Comparison of ENCODE assay signal across 12 cellular contexts in the genomic region with DNA sequence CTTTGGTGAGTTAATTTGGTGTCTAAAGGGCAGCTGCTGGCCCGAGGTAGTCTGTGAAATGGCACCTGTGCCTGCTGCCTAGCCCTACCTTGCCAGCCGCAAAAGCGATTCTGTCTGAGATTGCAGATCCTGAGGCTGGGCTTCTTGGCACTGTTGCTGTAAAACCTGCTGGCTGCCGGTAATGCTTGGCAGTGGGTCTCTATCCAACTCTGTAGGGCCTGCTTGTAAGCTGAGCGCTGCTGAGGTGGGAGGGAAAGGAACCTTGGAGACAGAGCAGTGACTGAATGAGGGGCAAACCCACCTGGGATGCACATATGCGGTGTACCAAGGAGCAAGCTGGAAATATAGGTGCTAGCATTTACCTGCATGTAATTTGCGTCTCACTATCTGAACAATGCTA. TPM values are rescaled to one million over a fixed set of nuclear protein-coding genes. Genes with fewer than 3 reads are reported as not detected.
A peak's percentile ranks its signal among the peaks of the same experiment; 100 is the strongest.
DNase-seq lines count a peak whose midpoint lies in the region; ATAC-seq and TF ChIP-seq lines count a peak whose summit lies in the region.
"Had no signal": no experiment of that assay in that cellular context is flagged by ENCODE, and none has a peak within 500 bp of the region (broad histone marks: within the 10 kb centered on the region; RNA-seq: fewer than 3 reads in every experiment).

No MANE protein-coding gene starts in this region.

- no peak overlapping the region for H2BK120ac ChIP-seq in mesendoderm (ENCODE audit: low read depth, low read length)

- CTCF ChIA-PET in CD4-positive, alpha-beta memory T cell (lab: Charles Lee; ENCODE audit: partially characterized antibody) = interaction anchor here (0.5 to 10.8 kb wide), 8 partner anchors 10 to 126 kb away, joined by 3 to 188 read pairs (median 8); a partner anchor contains a TSS

- H3K36me3 Mint-ChIP-seq in CD4-positive, alpha-beta memory T cell = peaks cover 20 to 57% of the 10 kb centered on the region in 2 donors
- H3K36me3 Mint-ChIP-seq in activated T-helper 1 cell treated with anti-CD3 and anti-CD28 coated beads, Interleukin-12 subunit alpha, Interleukin-12 subunit beta, Interleukin-2, Interleukin-4 antibody, amounts not matched to agents 30 ng/mL and 10 ng/mL and 1 ng/mL, durations not matched to agents 14 hours and 24 hours and 36 hours (ENCODE audit: low read depth) = peaks cover 48% of the 10 kb centered on the region

- no peaks in the 10 kb centered on the region for H3K27me3 Mint-ChIP-seq in CD4-positive, alpha-beta memory T cell
- H3K27me3 Mint-ChIP-seq in activated T-helper 1 cell treated with anti-CD3 and anti-CD28 coated beads, Interleukin-12 subunit alpha, Interleukin-12 subunit beta, Interleukin-2, Interleukin-4 antibody, amounts not matched to agents 30 ng/mL and 10 ng/mL and 1 ng/mL, durations not matched to agents 14 hours and 24 hours and 36 hours (ENCODE audit: insufficient read depth) = no peaks in the 10 kb centered on the region

- peak in 3 of 5 donors; percentile 32 to 71 (median 41) for DNase-seq in CD4-positive, alpha-beta memory T cell
- no peak for DNase-seq in activated T-helper 1 cell treated with anti-CD3 and anti-CD28 coated beads, Interleukin-12 subunit alpha, Interleukin-12 subunit beta, Interleukin-2, Interleukin-4 antibody, amounts not matched to agents 30 ng/mL and 10 ng/mL and 1 ng/mL, durations not matched to agents 14 hours and 24 hours and 36 hours (ENCODE audit: low spot score)
- DNase-seq in mesendoderm (no peak), NCI-H1105 treated with DMSO at 0.1 percent for 48 hours (lab: John Stamatoyannopoulos, UW) (no peak)
- DNase-seq: amniotic stem cell, COR-L47, heart left ventricle, right cardiac atrium had no signal

- peaks cover 3% of the 10 kb centered on the region for H3K36me3 ChIP-seq in CD4-positive, alpha-beta memory T cell (ENCODE audit: insufficient read depth, low read length)
- H3K36me3 ChIP-seq in mesendoderm (ENCODE audit: control insufficient read depth, insufficient read depth, low read length) = no peaks in the 10 kb centered on the region

- H3K27ac Mint-ChIP-seq in CD4-positive, alpha-beta memory T cell = peak overlapping the region; percentile 85 to 99 (median 95)
- H3K27ac Mint-ChIP-seq in activated T-helper 1 cell treated with anti-CD3 and anti-CD28 coated beads, Interleukin-12 subunit alpha, Interleukin-12 subunit beta, Interleukin-2, Interleukin-4 antibody, amounts not matched to agents 30 ng/mL and 10 ng/mL and 1 ng/mL, durations not matched to agents 14 hours and 24 hours and 36 hours = peak overlapping the region; percentile 86

- no peaks in the 10 kb centered on the region for H3K79me1 ChIP-seq in mesendoderm (ENCODE audit: low read length)

- H3K4ac ChIP-seq in mesendoderm (ENCODE audit: low read depth, low read length) = no peak overlapping the region

- peaks cover 77 to 100% (median 89%) of the 10 kb centered on the region in 4 donors for H3K4me1 Mint-ChIP-seq in CD4-positive, alpha-beta memory T cell
- H3K4me1 Mint-ChIP-seq in activated T-helper 1 cell treated with anti-CD3 and anti-CD28 coated beads, Interleukin-12 subunit alpha, Interleukin-12 subunit beta, Interleukin-2, Interleukin-4 antibody, amounts not matched to agents 30 ng/mL and 10 ng/mL and 1 ng/mL, durations not matched to agents 14 hours and 24 hours and 36 hours (ENCODE audit: low read depth) = peaks cover 98% of the 10 kb centered on the region

- no peaks in the 10 kb centered on the region for H3K9me3 Mint-ChIP-seq in CD4-positive, alpha-beta memory T cell
- H3K9me3 Mint-ChIP-seq in activated T-helper 1 cell treated with anti-CD3 and anti-CD28 coated beads, Interleukin-12 subunit alpha, Interleukin-12 subunit beta, Interleukin-2, Interleukin-4 antibody, amounts not matched to agents 30 ng/mL and 10 ng/mL and 1 ng/mL, durations not matched to agents 14 hours and 24 hours and 36 hours = no peaks in the 10 kb centered on the region

- peak overlapping the region; percentile 15 for H2BK5ac ChIP-seq in mesendoderm (ENCODE audit: low read length)

- peak overlapping the region; percentile 75 to 92 (median 84) for H3K4me3 Mint-ChIP-seq in CD4-positive, alpha-beta memory T cell
- H3K4me3 Mint-ChIP-seq in activated T-helper 1 cell treated with anti-CD3 and anti-CD28 coated beads, Interleukin-12 subunit alpha, Interleukin-12 subunit beta, Interleukin-2, Interleukin-4 antibody, amounts not matched to agents 30 ng/mL and 10 ng/mL and 1 ng/mL, durations not matched to agents 14 hours and 24 hours and 36 hours = peak overlapping the region; percentile 74

- intact Hi-C loops in CD4-positive, alpha-beta memory T cell (cut with micrococcal nuclease) = loop anchor here (1.0 to 10.0 kb wide), 2 partner anchors 10 to 835 kb away; no protein-coding TSS in a partner anchor
- intact Hi-C loops in activated T-helper 1 cell treated with anti-CD3 and anti-CD28 coated beads, Interleukin-12 subunit alpha, Interleukin-12 subunit beta, Interleukin-2, Interleukin-4 antibody, amounts not matched to agents 30 ng/mL and 10 ng/mL and 1 ng/mL, durations not matched to agents 14 hours and 24 hours and 36 hours (cut with micrococcal nuclease) = loop anchor here (5.0 to 10.0 kb wide), 4 partner anchors 382 to 1595 kb away; a partner anchor contains a TSS

- no peak overlapping the region for H3K23ac ChIP-seq in mesendoderm (ENCODE audit: low read length)

- no peak overlapping the region for H3K4me2 ChIP-seq in mesendoderm (ENCODE audit: low read length)

- no peak overlapping the region for H2AK5ac ChIP-seq in mesendoderm (ENCODE audit: low read length)

- H4K5ac ChIP-seq in mesendoderm (ENCODE audit: low read length) = no peak overlapping the region

- peaks cover 99% of the 10 kb centered on the region for H3K4me1 ChIP-seq in CD4-positive, alpha-beta memory T cell (ENCODE audit: insufficient read depth, low read length)
- H3K4me1 ChIP-seq in mesendoderm (ENCODE audit: control insufficient read depth, low read depth, low read length) = peaks cover 14% of the 10 kb centered on the region

- TF ChIP-seq POLR2A in GM18505 (IDR thresholded peaks at IDR 0.05; ENCODE audit: borderline replicate concordance, extremely low read depth, insufficient read depth, insufficient read length) = peak; percentile 21

- no peaks in the 10 kb centered on the region for H3K9me3 ChIP-seq in CD4-positive, alpha-beta memory T cell (ENCODE audit: control insufficient read depth in 1 of 2, low read length in 2 of 2)
- H3K9me3 ChIP-seq: heart left ventricle had no signal

- H4K8ac ChIP-seq in mesendoderm (ENCODE audit: low read depth, low read length) = no peak overlapping the region

- peak overlapping the region; percentile 22 for H3K56ac ChIP-seq in mesendoderm (ENCODE audit: low read length)

- POLR2A ChIA-PET in CD4-positive, alpha-beta memory T cell (lab: Charles Lee; ENCODE audit: partially characterized antibody) = interaction anchor here (0.7 to 16.8 kb wide), 9 partner anchors 9 to 126 kb away, joined by 3 to 288 read pairs (median 16); a partner anchor contains a TSS

- H2BK15ac ChIP-seq in mesendoderm (replicated peaks; ENCODE audit: low read depth) = no peak overlapping the region

- ATAC-seq in GM18505 (IDR thresholded peaks at IDR 0.05; ENCODE audit: unreplicated experiment) = no peak
- ATAC-seq in GM18858 (IDR thresholded peaks at IDR 0.05; ENCODE audit: unreplicated experiment) = no peak
- no peak for ATAC-seq in GM21576 (IDR thresholded peaks at IDR 0.05; ENCODE audit: unreplicated experiment)
- ATAC-seq in HG03108 (IDR thresholded peaks at IDR 0.05; ENCODE audit: unreplicated experiment) = no peak

- H3K9ac ChIP-seq in mesendoderm (ENCODE audit: low read length) = no peak overlapping the region

- H3K18ac ChIP-seq in mesendoderm (ENCODE audit: low read length) = no peak overlapping the region

- H3K79me2 ChIP-seq in mesendoderm (ENCODE audit: control insufficient read depth, insufficient read depth, low read length) = no peaks in the 10 kb centered on the region

- WGBS in mesendoderm (ENCODE audit: extremely low coverage, insufficient coverage, low lambda C conversion rate) = no CpG with 5 or more reads among the region's 7 CpGs

- no peaks in the 10 kb centered on the region for H3K27me3 ChIP-seq in CD4-positive, alpha-beta memory T cell (ENCODE audit: insufficient read depth, low read length)
- no peaks in the 10 kb centered on the region for H3K27me3 ChIP-seq in mesendoderm (ENCODE audit: insufficient read depth, low read length, poor library complexity)

- H3K27ac ChIP-seq in CD4-positive, alpha-beta memory T cell (ENCODE audit: low read depth, low read length) = peak overlapping the region; percentile 74
- H3K27ac ChIP-seq in mesendoderm (ENCODE audit: low read depth, low read length) = no peak overlapping the region

- H3K4me3 ChIP-seq in CD4-positive, alpha-beta memory T cell (ENCODE audit: low read length in 2 of 2) = peak overlapping the region in 1 of 2 donors; percentile 39
- H3K4me3 ChIP-seq in mesendoderm (ENCODE audit: low read length) = no peak overlapping the region

RNA-seq across cellular contexts. Expression of a gene that starts 11.7 kb away (rescaled TPM):
- total RNA-seq in CD4-positive, alpha-beta memory T cell = 100 to 1,000 TPM; 466 to 497 TPM
- polyA plus RNA-seq in CD4-positive, alpha-beta memory T cell = 1,000 to 10,000 TPM; 1,169 to 1,658 TPM
- total RNA-seq in activated T-helper 1 cell treated with anti-CD3 and anti-CD28 coated beads, Interleukin-12 subunit alpha, Interleukin-12 subunit beta, Interleukin-2, Interleukin-4 antibody, amounts not matched to agents 30 ng/mL and 10 ng/mL and 1 ng/mL, durations not matched to agents 14 hours and 24 hours and 36 hours = 758 and 774 TPM in 2 replicates
- polyA plus RNA-seq in mesendoderm (2013, experiment 1 of 2) = 20.9 TPM
- 22.8 TPM for polyA plus RNA-seq in mesendoderm (2013, experiment 2 of 2)

RNA-seq across cellular contexts. Expression of a gene that starts 41.5 kb away (rescaled TPM):
- under 1 TPM; 0.49 to 0.75 TPM for total RNA-seq in CD4-positive, alpha-beta memory T cell
- under 1 TPM; 0.41 to 0.57 TPM for polyA plus RNA-seq in CD4-positive, alpha-beta memory T cell
- total RNA-seq in activated T-helper 1 cell treated with anti-CD3 and anti-CD28 coated beads, Interleukin-12 subunit alpha, Interleukin-12 subunit beta, Interleukin-2, Interleukin-4 antibody, amounts not matched to agents 30 ng/mL and 10 ng/mL and 1 ng/mL, durations not matched to agents 14 hours and 24 hours and 36 hours = 0.13 and 0.17 TPM in 2 replicates
- 0.03 TPM for polyA plus RNA-seq in mesendoderm (2013, experiment 1 of 2)
- polyA plus RNA-seq in mesendoderm (2013, experiment 2 of 2) = 0.04 TPM
- total RNA-seq: right cardiac atrium had no signal
- polyA plus RNA-seq: heart left ventricle, right cardiac atrium had no signal

Comparison
In these comparisons a context has a peak if more than half of its experiments do, and no peak if none do; other contexts are left out.
1. DNase-seq: peak in CD4-positive, alpha-beta memory T cell (3 of 5); none in activated T-helper 1 cell treated with anti-CD3 and anti-CD28 coated beads, Interleukin-12 subunit alpha, Interleukin-12 subunit beta, Interleukin-2, Interleukin-4 antibody, amounts not matched to agents 30 ng/mL and 10 ng/mL and 1 ng/mL, durations not matched to agents 14 hours and 24 hours and 36 hours (single experiment), mesendoderm (single experiment) and NCI-H1105 treated with DMSO at 0.1 percent for 48 hours (single experiment).